Comparison of ENCODE assay signal across 2 cellular contexts in genomic region chr1:1781526-1781903, GRCh38.
TF ChIP-seq lines count a peak whose summit lies in the region.

No MANE protein-coding gene starts in this region.

TF ChIP-seq in SK-N-SH treated with all-trans-retinoic acid at 6 μM for 48 hours, 23 proteins besides CTCF, POLR2A, EP300 and RAD21 (continued from another document):
- TF ChIP-seq TSHZ2 (CRISPR knock-in tag; IDR thresholded peaks at IDR 0.05) (no peak), ZC3H10 (CRISPR knock-in tag; IDR thresholded peaks at IDR 0.05) (no peak), CREB5 (CRISPR knock-in tag; IDR thresholded peaks at IDR 0.05; ENCODE audit: low read depth) (no peak), RARB (CRISPR knock-in tag; IDR thresholded peaks at IDR 0.05) (no peak), ZNF8 (CRISPR knock-in tag; IDR thresholded peaks at IDR 0.05) (no peak), CSRNP3 (CRISPR knock-in tag; IDR thresholded peaks at IDR 0.05) (no peak), POU6F1 (CRISPR knock-in tag; IDR thresholded peaks at IDR 0.05; ENCODE audit: borderline replicate concordance, low read depth) (no peak)
TF ChIP-seq in SK-N-SH treated with all-trans-retinoic acid at 6 μM for 48 hours: peak in this region for 0.

TF ChIP-seq in SK-N-SH, 30 proteins besides CTCF, POLR2A, EP300 and RAD21 (continued from another document):
- TF ChIP-seq REST (IDR thresholded peaks at IDR 0.05; ENCODE audit: low read depth, low read length) (no peak), FOXJ3 (CRISPR knock-in tag; IDR thresholded peaks at IDR 0.05) (no peak), IRF3 (IDR thresholded peaks at IDR 0.05; ENCODE audit: low read depth, low read length) (no peak), MAX (IDR thresholded peaks at IDR 0.05; ENCODE audit: low read depth) (no peak), GATA2 (CRISPR knock-in tag; IDR thresholded peaks at IDR 0.05) (no peak), POLR2AphosphoS5 (IDR thresholded peaks at IDR 0.05; ENCODE audit: low read depth, low read length) (no peak), SIN3A (IDR thresholded peaks at IDR 0.05; ENCODE audit: borderline replicate concordance, low read depth, low read length) (no peak), USF2 (IDR thresholded peaks at IDR 0.05; ENCODE audit: borderline replicate concordance, low read depth, low read length) (no peak), EZH2phosphoT487 (IDR thresholded peaks at IDR 0.05; ENCODE audit: borderline replicate concordance, low read depth) (no peak), USF1 (IDR thresholded peaks at IDR 0.05; ENCODE audit: borderline replicate concordance, low read depth) (no peak)
